ENCODE assay signal across 13 cellular contexts in the genomic region with DNA sequence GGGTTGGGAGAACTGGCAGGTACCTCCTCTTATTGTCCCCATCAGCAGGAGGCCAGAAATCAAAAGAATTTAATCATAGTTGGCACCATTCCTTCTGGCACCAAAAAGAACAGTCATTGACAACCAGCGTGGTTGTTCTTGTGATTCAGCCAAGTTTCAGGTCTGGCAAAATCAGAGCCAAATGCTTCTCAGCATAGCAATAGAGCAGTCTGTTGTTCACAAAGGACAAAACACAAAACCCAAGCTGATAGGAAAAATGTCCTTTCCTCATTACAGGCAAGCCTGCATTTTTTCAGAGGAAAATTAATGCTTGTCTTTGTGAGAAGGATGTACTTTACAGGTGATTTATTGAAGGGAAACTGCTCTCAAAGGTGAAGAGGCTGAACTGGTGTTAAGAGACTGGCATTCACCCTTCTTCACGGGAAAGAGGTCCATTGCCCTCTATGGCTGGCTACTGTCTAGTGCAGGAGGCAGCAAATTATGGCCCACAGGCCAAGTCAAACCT.
DNase-seq lines count a peak whose midpoint lies in the region; ATAC-seq and TF ChIP-seq lines count a peak whose summit lies in the region.
"Had no signal": no experiment of that assay in that cellular context is flagged by ENCODE, and none has a peak within 500 bp of the region (broad histone marks: within the 10 kb centered on the region; RNA-seq: fewer than 3 reads in every experiment).

No MANE protein-coding gene starts in this region.

- H3K27ac ChIP-seq in left ventricle myocardium inferior (replicated peaks), result peak overlapping the region; percentile 81
- H3K27ac ChIP-seq: ascending aorta, upper lobe of left lung had no signal

- peaks cover 10 to 19% of the 10 kb centered on the region in 2 donors for H3K9me3 Mint-ChIP-seq in activated naive CD4-positive, alpha-beta T cell treated with anti-CD3 and anti-CD28 coated beads, Interleukin-2, amount 50 U/mL, for 72 hours
- peaks cover 10% of the 10 kb centered on the region for H3K9me3 Mint-ChIP-seq in activated T-helper 1 cell treated with anti-CD3 and anti-CD28 coated beads, Interleukin-12 subunit alpha, Interleukin-12 subunit beta, Interleukin-2, Interleukin-4 antibody, amounts not matched to agents 30 ng/mL and 10 ng/mL and 1 ng/mL, durations not matched to agents 14 hours and 24 hours and 36 hours

- H3K9me3 ChIP-seq in left ventricle myocardium inferior (replicated peaks), result no peaks in the 10 kb centered on the region
- H3K9me3 ChIP-seq: ascending aorta, upper lobe of left lung had no signal

- no peaks in the 10 kb centered on the region for H3K27me3 Mint-ChIP-seq in activated T-helper 1 cell treated with anti-CD3 and anti-CD28 coated beads, Interleukin-12 subunit alpha, Interleukin-12 subunit beta, Interleukin-2, Interleukin-4 antibody, amounts not matched to agents 30 ng/mL and 10 ng/mL and 1 ng/mL, durations not matched to agents 14 hours and 24 hours and 36 hours (ENCODE audit: insufficient read depth)

- intact Hi-C loops in left ventricle myocardium inferior (cut with micrococcal nuclease) (no loop called here), sciatic nerve (cut with DNase I) (no loop called here)
- intact Hi-C loops in activated T-helper 1 cell treated with anti-CD3 and anti-CD28 coated beads, Interleukin-12 subunit alpha, Interleukin-12 subunit beta, Interleukin-2, Interleukin-4 antibody, amounts not matched to agents 30 ng/mL and 10 ng/mL and 1 ng/mL, durations not matched to agents 14 hours and 24 hours and 36 hours (cut with micrococcal nuclease), result no loop called here

- H3K4me3 ChIP-seq in left ventricle myocardium inferior, result no peak overlapping the region
- H3K4me3 ChIP-seq: ascending aorta, upper lobe of left lung had no signal

- peak; percentile 79 for ATAC-seq in sciatic nerve
- ATAC-seq in activated naive CD4-positive, alpha-beta T cell treated with anti-CD3 and anti-CD28 coated beads, Interleukin-2, amount 50 U/mL, for 72 hours, result no peak
- ATAC-seq in HG03159 (IDR thresholded peaks at IDR 0.05; ENCODE audit: unreplicated experiment), result no peak

- peak; percentile 8 for DNase-seq in DMS79 treated with DMSO at 0.1 percent for 48 hours (lab: John Stamatoyannopoulos, UW)
- no peak for DNase-seq in DMS79 (lab: John Stamatoyannopoulos, UW)
- peak; percentile 5 for DNase-seq in amniotic epithelial cell (ENCODE audit: low read depth)
- no peak for DNase-seq in left ventricle myocardium inferior
- DNase-seq in sciatic nerve (ENCODE audit: low spot score), result no peak
- no peak for DNase-seq in activated naive CD4-positive, alpha-beta T cell treated with anti-CD3 and anti-CD28 coated beads, Interleukin-2, amount 50 U/mL, for 72 hours (ENCODE audit: low spot score in 2 of 2)
- no peak for DNase-seq in activated T-helper 1 cell treated with anti-CD3 and anti-CD28 coated beads, Interleukin-12 subunit alpha, Interleukin-12 subunit beta, Interleukin-2, Interleukin-4 antibody, amounts not matched to agents 30 ng/mL and 10 ng/mL and 1 ng/mL, durations not matched to agents 14 hours and 24 hours and 36 hours (ENCODE audit: low spot score)
- DNase-seq: activated CD4-positive, alpha-beta T cell treated with anti-CD3 and anti-CD28 coated beads, Interleukin-2, amount 50 U/mL, for 1 hour; Karpas-422; upper lobe of left lung had no signal

- H3K4me3 Mint-ChIP-seq in activated T-helper 1 cell treated with anti-CD3 and anti-CD28 coated beads, Interleukin-12 subunit alpha, Interleukin-12 subunit beta, Interleukin-2, Interleukin-4 antibody, amounts not matched to agents 30 ng/mL and 10 ng/mL and 1 ng/mL, durations not matched to agents 14 hours and 24 hours and 36 hours, result no peak overlapping the region
- H3K4me3 Mint-ChIP-seq: neural crest cell had no signal

- peak; percentile 55 for TF ChIP-seq CTCF in left ventricle myocardium inferior (IDR thresholded peaks at IDR 0.05; ENCODE audit: borderline replicate concordance)

- H3K4me1 Mint-ChIP-seq in activated T-helper 1 cell treated with anti-CD3 and anti-CD28 coated beads, Interleukin-12 subunit alpha, Interleukin-12 subunit beta, Interleukin-2, Interleukin-4 antibody, amounts not matched to agents 30 ng/mL and 10 ng/mL and 1 ng/mL, durations not matched to agents 14 hours and 24 hours and 36 hours (ENCODE audit: low read depth), result no peaks in the 10 kb centered on the region
- H3K4me1 Mint-ChIP-seq: neural crest cell had no signal

- no peaks in the 10 kb centered on the region for H3K36me3 ChIP-seq in left ventricle myocardium inferior
- H3K36me3 ChIP-seq: ascending aorta, upper lobe of left lung had no signal

- H3K4me1 ChIP-seq in left ventricle myocardium inferior, result peaks cover 8% of the 10 kb centered on the region
- H3K4me1 ChIP-seq: ascending aorta had no signal

- H3K36me3 Mint-ChIP-seq in activated naive CD4-positive, alpha-beta T cell treated with anti-CD3 and anti-CD28 coated beads, Interleukin-2, amount 50 U/mL, for 72 hours, result no peaks in the 10 kb centered on the region
- H3K36me3 Mint-ChIP-seq in activated T-helper 1 cell treated with anti-CD3 and anti-CD28 coated beads, Interleukin-12 subunit alpha, Interleukin-12 subunit beta, Interleukin-2, Interleukin-4 antibody, amounts not matched to agents 30 ng/mL and 10 ng/mL and 1 ng/mL, durations not matched to agents 14 hours and 24 hours and 36 hours (ENCODE audit: low read depth), result no peaks in the 10 kb centered on the region

- no peak overlapping the region for H3K27ac Mint-ChIP-seq in activated naive CD4-positive, alpha-beta T cell treated with anti-CD3 and anti-CD28 coated beads, Interleukin-2, amount 50 U/mL, for 72 hours
- H3K27ac Mint-ChIP-seq in activated T-helper 1 cell treated with anti-CD3 and anti-CD28 coated beads, Interleukin-12 subunit alpha, Interleukin-12 subunit beta, Interleukin-2, Interleukin-4 antibody, amounts not matched to agents 30 ng/mL and 10 ng/mL and 1 ng/mL, durations not matched to agents 14 hours and 24 hours and 36 hours, result no peak overlapping the region

- no peaks in the 10 kb centered on the region for H3K27me3 ChIP-seq in left ventricle myocardium inferior (ENCODE audit: low read depth)
- H3K27me3 ChIP-seq: ascending aorta, upper lobe of left lung had no signal

Comparison
In these comparisons a context has a peak if more than half of its experiments do, and no peak if none do; other contexts are left out.
1. DNase-seq: peak in DMS79 treated with DMSO at 0.1 percent for 48 hours (single experiment) and amniotic epithelial cell (single experiment); none in DMS79 (single experiment), left ventricle myocardium inferior (single experiment), sciatic nerve (single experiment), activated naive CD4-positive, alpha-beta T cell treated with anti-CD3 and anti-CD28 coated beads, Interleukin-2, amount 50 U/mL, for 72 hours (0 of 2) and activated T-helper 1 cell treated with anti-CD3 and anti-CD28 coated beads, Interleukin-12 subunit alpha, Interleukin-12 subunit beta, Interleukin-2, Interleukin-4 antibody, amounts not matched to agents 30 ng/mL and 10 ng/mL and 1 ng/mL, durations not matched to agents 14 hours and 24 hours and 36 hours (single experiment).